In the genomic region with DNA sequence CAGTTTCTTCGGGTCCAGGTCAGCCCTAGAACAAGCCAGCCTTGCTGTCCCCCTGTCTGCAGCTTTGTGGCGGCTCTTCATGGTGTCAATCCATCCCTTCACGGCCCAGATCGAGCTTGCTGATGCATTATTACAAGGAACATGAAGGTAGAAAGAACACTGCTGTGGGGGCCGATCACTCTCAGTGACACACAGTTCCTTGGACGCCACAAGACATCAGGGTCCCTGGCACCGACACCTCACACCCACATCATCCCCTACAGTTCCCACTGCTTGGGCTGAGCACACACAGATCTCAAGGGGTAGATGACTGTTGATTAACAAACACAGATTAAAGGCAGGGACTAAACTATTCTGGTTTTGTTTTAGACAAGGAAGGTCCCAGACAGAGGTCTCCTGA, we compare ENCODE assay signal across 25 cellular contexts.
DNase-seq lines count a peak whose midpoint lies in the region; ATAC-seq, FAIRE-seq and TF ChIP-seq lines count a peak whose summit lies in the region.
"Had no signal": no experiment of that assay in that cellular context is flagged by ENCODE, and none has a peak within 500 bp of the region (broad histone marks: within the 10 kb centered on the region; RNA-seq: fewer than 3 reads in every experiment).

No MANE protein-coding gene starts in this region.

- no peak overlapping the region for H3K9ac ChIP-seq in astrocyte (ENCODE audit: low read length)
- no peak overlapping the region for H3K9ac ChIP-seq in GM23248

- DNase-seq in activated T-cell treated with anti-CD3 and anti-CD28 coated beads, Interleukin-2, amount 50 U/mL, for 72 hours: no peak
- DNase-seq in activated T-cell treated with anti-CD3 and anti-CD28 coated beads for 4 hours (no peak), astrocyte (ENCODE audit: low read depth) (no peak), immature natural killer cell (no peak), GM23248 (no peak), NCI-H146 treated with DMSO at 0.1 percent for 48 hours (lab: John Stamatoyannopoulos, UW; ENCODE audit: unreplicated experiment) (no peak)
- no peak for DNase-seq in stimulated activated naive B cell treated with anti-CD40 and anti-IgM and Interleukin-4, amounts not matched to agents 10 μg/mL and 1 μg/mL and 100 μg/mL, for 72 hours
- DNase-seq: COR-L47; DMS 273 treated with DMSO at 0.1 percent for 48 hours; DMS79 treated with DMSO at 0.1 percent for 48 hours; HCEC 1CT; NCI-H1105; NCI-H146; NCI-H2029 treated with DMSO at 0.1 percent for 48 hours; NCI-H226; NCI-H510A treated with DMSO at 0.1 percent for 48 hours; NCI-H748 treated with DMSO at 0.1 percent for 48 hours; NK-92 treated with Interleukin-12 subunit alpha and Interleukin-12 subunit beta, amount 100 ng/mL, for 24 hours had no signal

- H3K9me2 ChIP-seq in GM23248 (ENCODE audit: insufficient read depth): no peaks in the 10 kb centered on the region

- H3K36me3 ChIP-seq in astrocyte (ENCODE audit: insufficient read depth, low read length): peaks cover 7% of the 10 kb centered on the region
- 0 out of 2 replicates have a peak, but pooled peaks cover 4% of the 10 kb centered on the region for H3K36me3 ChIP-seq in GM23248 (ENCODE audit: low read depth)

- no peak for TF ChIP-seq CTCF in astrocyte (IDR thresholded peaks at IDR 0.05; ENCODE audit: insufficient read depth, low read depth, low read length)

- no peak overlapping the region for H3K4me2 ChIP-seq in astrocyte (ENCODE audit: low read length)
- no peak overlapping the region for H3K4me2 ChIP-seq in GM23248 (ENCODE audit: unreplicated experiment)

- H2AFZ ChIP-seq in astrocyte (ENCODE audit: low read depth, low read length) (no peak overlapping the region), GM23248 (no peak overlapping the region)

- H3K4me3 ChIP-seq in astrocyte (ENCODE audit: insufficient read depth, low read depth, low read length) (no peak overlapping the region), GM23248 (no peak overlapping the region)
- H3K4me3 ChIP-seq: GM12878, SJSA1 had no signal

- H3K4me3 Mint-ChIP-seq in activated T-cell treated with anti-CD3 and anti-CD28 coated beads, Interleukin-2, amount 50 U/mL, for 72 hours: no peak overlapping the region
- H3K4me3 Mint-ChIP-seq in astrocyte (ENCODE audit: unreplicated experiment): peak overlapping the region; percentile 34
- H3K4me3 Mint-ChIP-seq in immature natural killer cell: no peak overlapping the region
- no peak overlapping the region for H3K4me3 Mint-ChIP-seq in stimulated activated naive B cell treated with anti-CD40 and anti-IgM and Interleukin-4, amounts not matched to agents 10 μg/mL and 1 μg/mL and 100 μg/mL, for 72 hours
- H3K4me3 Mint-ChIP-seq: CD14-positive monocyte, IgD-negative memory B cell had no signal

- no peaks in the 10 kb centered on the region for H3K9me3 ChIP-seq in astrocyte (ENCODE audit: insufficient read depth, low read depth, low read length)
- no peaks in the 10 kb centered on the region for H3K9me3 ChIP-seq in GM23248 (ENCODE audit: low read depth)
- H3K9me3 ChIP-seq: SJSA1 had no signal

- H3K4me1 ChIP-seq in astrocyte (ENCODE audit: insufficient read depth, low read length): no peaks in the 10 kb centered on the region
- peaks cover 5% of the 10 kb centered on the region; the same call in 1 of the 2 replicates for H3K4me1 ChIP-seq in GM23248 (ENCODE audit: insufficient read depth)

- H3K27me3 Mint-ChIP-seq in activated T-cell treated with anti-CD3 and anti-CD28 coated beads, Interleukin-2, amount 50 U/mL, for 72 hours (ENCODE audit: low read depth): no peaks in the 10 kb centered on the region
- H3K27me3 Mint-ChIP-seq in astrocyte (ENCODE audit: low read depth, unreplicated experiment): no peaks in the 10 kb centered on the region
- peaks cover 0 to 3% (median 0%) of the 10 kb centered on the region in 3 donors for H3K27me3 Mint-ChIP-seq in immature natural killer cell (ENCODE audit: low read depth in 3 of 3)
- H3K27me3 Mint-ChIP-seq in stimulated activated naive B cell treated with anti-CD40 and anti-IgM and Interleukin-4, amounts not matched to agents 10 μg/mL and 1 μg/mL and 100 μg/mL, for 72 hours: no peaks in the 10 kb centered on the region
- H3K27me3 Mint-ChIP-seq: IgD-negative memory B cell had no signal

- H3K9me3 Mint-ChIP-seq in activated T-cell treated with anti-CD3 and anti-CD28 coated beads, Interleukin-2, amount 50 U/mL, for 72 hours: no peaks in the 10 kb centered on the region
- H3K9me3 Mint-ChIP-seq in astrocyte (ENCODE audit: unreplicated experiment): no peaks in the 10 kb centered on the region
- H3K9me3 Mint-ChIP-seq in immature natural killer cell: no peaks in the 10 kb centered on the region
- no peaks in the 10 kb centered on the region for H3K9me3 Mint-ChIP-seq in stimulated activated naive B cell treated with anti-CD40 and anti-IgM and Interleukin-4, amounts not matched to agents 10 μg/mL and 1 μg/mL and 100 μg/mL, for 72 hours
- H3K9me3 Mint-ChIP-seq: CD14-positive monocyte, IgD-negative memory B cell had no signal

- no peak for FAIRE-seq in astrocyte (lab: Jason Lieb, UNC)
- FAIRE-seq: GM12878, HTR-8/SVneo had no signal

- H4K20me1 ChIP-seq in astrocyte (ENCODE audit: insufficient read depth, low read length) (peaks cover 81% of the 10 kb centered on the region), GM23248 (ENCODE audit: insufficient read depth) (no peaks in the 10 kb centered on the region; the same call in 1 of the 2 replicates)

- peaks cover 15% of the 10 kb centered on the region for H3K79me2 ChIP-seq in astrocyte (ENCODE audit: insufficient read depth, low read length)
- H3K79me2 ChIP-seq in GM23248 (ENCODE audit: insufficient read depth): peaks cover 68% of the 10 kb centered on the region

- no peak for ATAC-seq in activated T-cell treated with anti-CD3 and anti-CD28 coated beads, Interleukin-2, amount 50 U/mL, for 72 hours (replicated peaks in 1 of 2)
- no peak for ATAC-seq in stimulated activated naive B cell treated with anti-CD40 and anti-IgM and Interleukin-4, amounts not matched to agents 10 μg/mL and 1 μg/mL and 100 μg/mL, for 72 hours (replicated peaks)
- no peak for ATAC-seq in HG02840 (IDR thresholded peaks at IDR 0.05; ENCODE audit: low FRiP score, unreplicated experiment)
- ATAC-seq: GM12878, Right ventricle myocardium inferior had no signal

- peaks cover 30% of the 10 kb centered on the region for H3K4me1 Mint-ChIP-seq in activated T-cell treated with anti-CD3 and anti-CD28 coated beads, Interleukin-2, amount 50 U/mL, for 72 hours (ENCODE audit: low read depth)
- H3K4me1 Mint-ChIP-seq in astrocyte (ENCODE audit: low read depth, unreplicated experiment) (peaks cover 22% of the 10 kb centered on the region), immature natural killer cell (peaks cover 38 to 73% of the 10 kb centered on the region in 2 donors)
- peaks cover 7 to 9% of the 10 kb centered on the region in 2 donors for H3K4me1 Mint-ChIP-seq in stimulated activated naive B cell treated with anti-CD40 and anti-IgM and Interleukin-4, amounts not matched to agents 10 μg/mL and 1 μg/mL and 100 μg/mL, for 72 hours
- H3K4me1 Mint-ChIP-seq: CD14-positive monocyte had no signal

- no peaks in the 10 kb centered on the region for H3K27me3 ChIP-seq in astrocyte (ENCODE audit: insufficient read depth, low read length)
- no peaks in the 10 kb centered on the region for H3K27me3 ChIP-seq in GM23248 (replicated peaks; ENCODE audit: insufficient read depth)
- H3K27me3 ChIP-seq: SJSA1 had no signal

- H3K36me3 Mint-ChIP-seq in activated T-cell treated with anti-CD3 and anti-CD28 coated beads, Interleukin-2, amount 50 U/mL, for 72 hours (ENCODE audit: insufficient read depth in 2 of 2): peaks cover 0 to 10% of the 10 kb centered on the region in 2 donors
- peaks cover 17% of the 10 kb centered on the region for H3K36me3 Mint-ChIP-seq in astrocyte (ENCODE audit: low read depth, unreplicated experiment)
- H3K36me3 Mint-ChIP-seq in immature natural killer cell: peaks cover 4 to 26% (median 17%) of the 10 kb centered on the region in 3 donors
- peaks cover 34 to 37% of the 10 kb centered on the region in 2 donors for H3K36me3 Mint-ChIP-seq in stimulated activated naive B cell treated with anti-CD40 and anti-IgM and Interleukin-4, amounts not matched to agents 10 μg/mL and 1 μg/mL and 100 μg/mL, for 72 hours
- H3K36me3 Mint-ChIP-seq: IgD-negative memory B cell had no signal

- peak overlapping the region; percentile 59 for H3K27ac Mint-ChIP-seq in activated T-cell treated with anti-CD3 and anti-CD28 coated beads, Interleukin-2, amount 50 U/mL, for 72 hours
- no peak overlapping the region for H3K27ac Mint-ChIP-seq in astrocyte (ENCODE audit: unreplicated experiment)
- peak overlapping the region in 4 of 6 donors; percentile 8 to 57 (median 21) for H3K27ac Mint-ChIP-seq in immature natural killer cell
- H3K27ac Mint-ChIP-seq in stimulated activated naive B cell treated with anti-CD40 and anti-IgM and Interleukin-4, amounts not matched to agents 10 μg/mL and 1 μg/mL and 100 μg/mL, for 72 hours: peak overlapping the region; percentile 72

- no peak overlapping the region for H3K27ac ChIP-seq in astrocyte (ENCODE audit: low read depth, low read length)
- no peak overlapping the region for H3K27ac ChIP-seq in GM23248
- H3K27ac ChIP-seq: SJSA1 had no signal

- no peaks in the 10 kb centered on the region for H3F3A ChIP-seq in GM23248 (ENCODE audit: insufficient read depth)

- in situ Hi-C loops in GM23248 (cut with MboI): no loop called here

- 99 to 100% methylated on average over 7 of the region's 7 CpGs for WGBS in GM23248 (ENCODE audit: low coverage in 1 of 2, low lambda C conversion rate in 2 of 2, missing lambda C conversion rate in 2 of 2), 2 experiments
